In genomic region chr1:15627343-15627988, GRCh38 we compare ENCODE assay signal across 10 cellular contexts. TPM values are rescaled to one million over a fixed set of nuclear protein-coding genes. Genes with fewer than 3 reads are reported as not detected.
DNase-seq lines count a peak whose midpoint lies in the region; ATAC-seq, FAIRE-seq and TF ChIP-seq lines count a peak whose summit lies in the region.
"Had no signal": no experiment of that assay in that cellular context is flagged by ENCODE, and none has a peak within 500 bp of the region (broad histone marks: within the 10 kb centered on the region; RNA-seq: fewer than 3 reads in every experiment).

No MANE protein-coding gene starts in this region.

- intact Hi-C loops in natural killer cell (cut with micrococcal nuclease) = no loop called here

- no peaks in the 10 kb centered on the region for H3K27me3 Mint-ChIP-seq in natural killer cell treated with Interleukin-12 subunit alpha and Interleukin-12 subunit beta and Interleukin-15 and Interleukin-18, amount 100 ng/mL, for 72 hours
- H3K27me3 Mint-ChIP-seq in natural killer cell (ENCODE audit: low read depth in 2 of 2) = no peaks in the 10 kb centered on the region

- ATAC-seq in natural killer cell treated with Interleukin-12 subunit alpha and Interleukin-12 subunit beta and Interleukin-15 and Interleukin-18, amount 100 ng/mL, for 72 hours = peak; percentile 68 to 69
- ATAC-seq in natural killer cell = no peak
- ATAC-seq in HG03103 (IDR thresholded peaks at IDR 0.05; ENCODE audit: low read depth, unreplicated experiment) = peak; percentile 86

- no peak for FAIRE-seq in frontal cortex (lab: Jason Lieb, UNC)

- peak overlapping the region; percentile 29 for H3K27ac ChIP-seq in angular gyrus (ENCODE audit: low read depth, low read length)
- H3K27ac ChIP-seq: ascending aorta had no signal

- peaks cover 6% of the 10 kb centered on the region for H3K36me3 Mint-ChIP-seq in natural killer cell treated with Interleukin-12 subunit alpha and Interleukin-12 subunit beta and Interleukin-15 and Interleukin-18, amount 100 ng/mL, for 72 hours
- peaks cover 15% of the 10 kb centered on the region for H3K36me3 Mint-ChIP-seq in natural killer cell

- H3K27ac Mint-ChIP-seq in natural killer cell treated with Interleukin-12 subunit alpha and Interleukin-12 subunit beta and Interleukin-15 and Interleukin-18, amount 100 ng/mL, for 72 hours = peak overlapping the region in 1 of 2 donors; percentile 51
- peak overlapping the region in 1 of 2 donors; percentile 27 for H3K27ac Mint-ChIP-seq in natural killer cell

- peaks cover 18 to 29% of the 10 kb centered on the region in 2 donors for H3K4me1 Mint-ChIP-seq in natural killer cell treated with Interleukin-12 subunit alpha and Interleukin-12 subunit beta and Interleukin-15 and Interleukin-18, amount 100 ng/mL, for 72 hours (ENCODE audit: low read depth in 2 of 2)
- peaks cover 19 to 21% of the 10 kb centered on the region in 2 donors for H3K4me1 Mint-ChIP-seq in natural killer cell

- H3K4me3 Mint-ChIP-seq in natural killer cell treated with Interleukin-12 subunit alpha and Interleukin-12 subunit beta and Interleukin-15 and Interleukin-18, amount 100 ng/mL, for 72 hours = no peak overlapping the region
- H3K4me3 Mint-ChIP-seq in natural killer cell = no peak overlapping the region

- no peaks in the 10 kb centered on the region for H3K9me3 Mint-ChIP-seq in natural killer cell treated with Interleukin-12 subunit alpha and Interleukin-12 subunit beta and Interleukin-15 and Interleukin-18, amount 100 ng/mL, for 72 hours
- H3K9me3 Mint-ChIP-seq in natural killer cell = no peaks in the 10 kb centered on the region

- no peak for TF ChIP-seq CTCF in natural killer cell (IDR thresholded peaks at IDR 0.05)

- no peak for DNase-seq in natural killer cell treated with Interleukin-12 subunit alpha and Interleukin-12 subunit beta and Interleukin-15 and Interleukin-18, amount 100 ng/mL, for 72 hours (ENCODE audit: low spot score)
- DNase-seq in natural killer cell = no peak
- no peak for DNase-seq in glomerular visceral epithelial cell (ENCODE audit: extremely low spot score)
- no peak for DNase-seq in NCI-H526 (lab: John Stamatoyannopoulos, UW)
- no peak for DNase-seq in frontal cortex (ENCODE audit: low spot score in 2 of 2)
- no peak for DNase-seq in activated CD4-positive, alpha-beta T cell treated with anti-CD3 and anti-CD28 coated beads for 1 hour
- DNase-seq: NCI-H1930 had no signal

RNA-seq across cellular contexts. Expression of gene DDI2, which starts 10.2 kb away (rescaled TPM):
- 10 to 100 TPM; 35.0 to 55.4 TPM for total RNA-seq in natural killer cell treated with Interleukin-12 subunit alpha and Interleukin-12 subunit beta and Interleukin-15 and Interleukin-18, amount 100 ng/mL, for 72 hours
- total RNA-seq in natural killer cell (10 to 100 TPM; 27.3 to 39.8 (median 34.0) TPM), frontal cortex (11.8 TPM)

RNA-seq across cellular contexts. Expression of gene AGMAT, which starts 42.6 kb away (rescaled TPM):
- total RNA-seq in natural killer cell treated with Interleukin-12 subunit alpha and Interleukin-12 subunit beta and Interleukin-15 and Interleukin-18, amount 100 ng/mL, for 72 hours = 1 to 10 TPM; 3.4 to 8.6 TPM
- under 1 TPM; 0.42 to 0.66 (median 0.65) TPM for total RNA-seq in natural killer cell
- 0.82 TPM for total RNA-seq in frontal cortex

RNA-seq across cellular contexts. Expression of gene PLEKHM2, which starts 56.7 kb away (rescaled TPM):
- total RNA-seq in natural killer cell treated with Interleukin-12 subunit alpha and Interleukin-12 subunit beta and Interleukin-15 and Interleukin-18, amount 100 ng/mL, for 72 hours = 10 to 100 TPM; 48.0 to 65.1 TPM
- total RNA-seq in natural killer cell = 10 to 100 TPM; 47.8 to 61.0 (median 50.9) TPM
- total RNA-seq in frontal cortex = 32.6 TPM

Comparison
In these comparisons a context has a peak if more than half of its experiments do, and no peak if none do; other contexts are left out.
1. ATAC-seq: peak in natural killer cell treated with Interleukin-12 subunit alpha and Interleukin-12 subunit beta and Interleukin-15 and Interleukin-18, amount 100 ng/mL, for 72 hours (2 of 2) and HG03103 (single experiment); none in natural killer cell (0 of 3).